In the genomic region with DNA sequence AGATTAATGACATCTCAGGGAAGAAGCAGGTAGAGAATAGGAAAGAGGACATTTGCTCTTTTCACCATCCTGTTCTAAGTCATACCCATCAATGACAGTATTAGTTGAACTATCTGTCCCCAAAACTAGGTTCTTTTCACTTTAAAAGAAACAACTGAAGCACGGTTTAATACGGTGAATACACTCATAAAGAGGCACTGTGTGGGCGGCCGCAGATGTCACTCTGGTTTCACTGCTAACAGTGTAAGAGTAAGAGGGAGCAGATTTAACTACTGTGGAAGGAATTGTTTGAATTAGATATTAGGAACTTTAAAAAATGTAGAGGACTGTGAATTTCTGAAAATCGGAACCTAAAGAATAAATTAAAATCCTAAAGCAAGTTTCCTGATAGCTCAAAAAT, we compare ENCODE assay signal across 8 cellular contexts.
DNase-seq lines count a peak whose midpoint lies in the region; ATAC-seq lines count a peak whose summit lies in the region.
"Had no signal": no experiment of that assay in that cellular context is flagged by ENCODE, and none has a peak within 500 bp of the region (broad histone marks: within the 10 kb centered on the region; RNA-seq: fewer than 3 reads in every experiment).

No MANE protein-coding gene starts in this region.

- ATAC-seq in GM19023 (IDR thresholded peaks at IDR 0.05; ENCODE audit: unreplicated experiment), result peak; percentile 95
- peak; percentile 57 for ATAC-seq in HG02610 (IDR thresholded peaks at IDR 0.05; ENCODE audit: unreplicated experiment)
- ATAC-seq in GM21825 (IDR thresholded peaks at IDR 0.05; ENCODE audit: unreplicated experiment), result no peak

- peak; percentile 42 for DNase-seq in activated naive CD4-positive, alpha-beta T cell treated with anti-CD3 and anti-CD28 coated beads, Interleukin-2, amount 50 U/mL, for 16 hours
- peak; percentile 7 to 57 (median 9) for DNase-seq in stimulated activated CD4-positive, alpha-beta T cell treated with anti-CD3 and anti-CD28 coated beads, TNF-alpha, amount 100 ng/mL, for 24 hours (ENCODE audit: low read depth in 3 of 3)
- DNase-seq in EL (no peak), UCSD-AML1 (lab: John Stamatoyannopoulos, UW; ENCODE audit: unreplicated experiment) (no peak)
- DNase-seq: cortex of kidney had no signal

Comparison
In these comparisons a context has a peak if more than half of its experiments do, and no peak if none do; other contexts are left out.
1. DNase-seq: peak in activated naive CD4-positive, alpha-beta T cell treated with anti-CD3 and anti-CD28 coated beads, Interleukin-2, amount 50 U/mL, for 16 hours (single experiment) and stimulated activated CD4-positive, alpha-beta T cell treated with anti-CD3 and anti-CD28 coated beads, TNF-alpha, amount 100 ng/mL, for 24 hours (3 of 3); none in EL (single experiment) and UCSD-AML1 (single experiment).